ENCODE assay signal across 8 cellular contexts in genomic region chr6:73262701-73263569, GRCh38.
A peak's percentile ranks its signal among the peaks of the same experiment; 100 is the strongest.
DNase-seq lines count a peak whose midpoint lies in the region; ATAC-seq lines count a peak whose summit lies in the region.

Gene KHDC1, minus strand, starts transcription at chr6:73263196. Its CDS starts 20,679 bp downstream, at chr6:73242517.

- H3K27ac Mint-ChIP-seq in effector memory CD8-positive, alpha-beta T cell, result peak within 1 kb of the TSS; percentile 81 to 91

- ATAC-seq in GM18520 (IDR thresholded peaks at IDR 0.05; ENCODE audit: unreplicated experiment) (peak; percentile 90), HG03060 (IDR thresholded peaks at IDR 0.05; ENCODE audit: low read depth, unreplicated experiment) (peak; percentile 68)
- ATAC-seq in effector memory CD8-positive, alpha-beta T cell (replicated peaks), result peak; percentile 87

- peak within 1 kb of the TSS; percentile 82 to 86 for H3K4me3 Mint-ChIP-seq in effector memory CD8-positive, alpha-beta T cell

- DNase-seq in AG08396 (ENCODE audit: low spot score) (peak; percentile 83), NCI-H345 (lab: John Stamatoyannopoulos, UW) (peak; percentile 76), middle frontal gyrus (ENCODE audit: extremely low spot score, low spot score) (peak; percentile 25)
- peak; percentile 54 to 69 for DNase-seq in activated CD4-positive, alpha-beta T cell treated with anti-CD3 and anti-CD28 coated beads, Interleukin-2, amount 50 U/mL, for 48 hours
- peak; percentile 35 to 49 (median 48) for DNase-seq in effector memory CD8-positive, alpha-beta T cell
- peak; percentile 19 to 33 for DNase-seq in stimulated activated CD8-positive, alpha-beta memory T cell treated with anti-CD3 and anti-CD28 coated beads, Interleukin-2, amount 100 ng/mL, for 1 hour (ENCODE audit: low read depth in 2 of 2)

- no peaks in the 10 kb centered on the region for H3K27me3 Mint-ChIP-seq in effector memory CD8-positive, alpha-beta T cell

- peaks cover 4% of the 10 kb centered on the region for H3K36me3 Mint-ChIP-seq in effector memory CD8-positive, alpha-beta T cell (ENCODE audit: insufficient read depth)

- peaks cover 18 to 22% of the 10 kb centered on the region in 2 donors for H3K4me1 Mint-ChIP-seq in effector memory CD8-positive, alpha-beta T cell (ENCODE audit: low read depth in 2 of 2)

- no peaks in the 10 kb centered on the region for H3K9me3 Mint-ChIP-seq in effector memory CD8-positive, alpha-beta T cell

Comparison
In these comparisons a context has a peak if more than half of its experiments do, and no peak if none do; other contexts are left out.
1. Peak in every context shown above with its lines: DNase-seq and ATAC-seq.
2. DNase-seq: peak in every context shown above with its lines; median percentile 83 in AG08396; 76 in NCI-H345; 62 in activated CD4-positive, alpha-beta T cell treated with anti-CD3 and anti-CD28 coated beads, Interleukin-2, amount 50 U/mL, for 48 hours; 48 in effector memory CD8-positive, alpha-beta T cell; 26 in stimulated activated CD8-positive, alpha-beta memory T cell treated with anti-CD3 and anti-CD28 coated beads, Interleukin-2, amount 100 ng/mL, for 1 hour; 25 in middle frontal gyrus.